Comparison of ENCODE assay signal across 10 cellular contexts in the genomic region with DNA sequence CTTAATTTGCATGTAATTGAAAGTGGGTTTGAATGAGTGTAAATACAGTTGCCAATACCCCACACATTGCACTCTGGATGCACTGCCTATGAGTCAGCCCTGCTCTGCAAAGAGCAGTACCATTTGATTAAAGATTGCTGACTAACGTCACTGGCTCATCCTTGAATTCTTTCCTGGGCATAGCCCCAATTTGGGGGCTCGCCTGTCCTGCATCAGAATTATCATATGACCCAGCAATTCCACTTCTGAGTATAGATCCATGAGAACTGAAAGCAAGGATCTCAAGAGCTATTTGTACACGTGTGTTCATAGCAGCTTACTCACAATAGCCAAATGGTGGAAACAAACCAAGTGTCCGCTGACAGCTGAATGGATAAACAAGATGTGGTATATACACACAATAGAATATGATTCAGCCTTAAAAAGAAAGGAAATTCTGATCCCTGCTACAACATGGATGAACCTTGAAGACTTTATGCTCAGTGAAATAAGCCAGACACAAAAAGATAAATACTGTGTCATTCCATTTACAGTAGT. TPM values are rescaled to one million over a fixed set of nuclear protein-coding genes. Genes with fewer than 3 reads are reported as not detected.
A peak's percentile ranks its signal among the peaks of the same experiment; 100 is the strongest.
DNase-seq lines count a peak whose midpoint lies in the region; FAIRE-seq and TF ChIP-seq lines count a peak whose summit lies in the region.
"Had no signal": no experiment of that assay in that cellular context is flagged by ENCODE, and none has a peak within 500 bp of the region (broad histone marks: within the 10 kb centered on the region; RNA-seq: fewer than 3 reads in every experiment).

No MANE protein-coding gene starts in this region.

- H3K4me3 ChIP-seq in bronchial epithelial cell (ENCODE audit: low read depth, low read length): no peak overlapping the region
- H3K4me3 ChIP-seq in effector memory CD4-positive, alpha-beta T cell (ENCODE audit: insufficient read depth, low read depth, low read length, poor library complexity, severe bottlenecking): no peak overlapping the region
- H3K4me3 ChIP-seq: esophagus squamous epithelium had no signal

- no peak for TF ChIP-seq CTCF in bronchial epithelial cell (IDR thresholded peaks at IDR 0.05; ENCODE audit: insufficient read depth, low read length, severe bottlenecking)

- no peaks in the 10 kb centered on the region for H3K4me1 ChIP-seq in effector memory CD4-positive, alpha-beta T cell (ENCODE audit: control insufficient read depth, insufficient read depth, low read length, poor library complexity, severe bottlenecking)

- DNase-seq in AG20443 (ENCODE audit: low spot score) (peak; percentile 72), HTR-8/SVneo (ENCODE audit: insufficient read length, low spot score) (peak; percentile 44), bronchial epithelial cell (ENCODE audit: low read depth) (peak; percentile 79), non-pigmented ciliary epithelial cell (ENCODE audit: low read depth) (peak; percentile 67), posterior cingulate gyrus (no peak), ureter (ENCODE audit: low spot score) (no peak)
- DNase-seq in effector memory CD4-positive, alpha-beta T cell: no peak
- DNase-seq in activated CD8-positive, alpha-beta memory T cell treated with anti-CD3 and anti-CD28 coated beads for 24 hours: no peak
- DNase-seq: esophagus squamous epithelium, SW 1271 had no signal

- H3K36me3 ChIP-seq in bronchial epithelial cell (ENCODE audit: control insufficient read depth, insufficient read depth, low read length): no peaks in the 10 kb centered on the region
- no peaks in the 10 kb centered on the region for H3K36me3 ChIP-seq in effector memory CD4-positive, alpha-beta T cell (ENCODE audit: control insufficient read depth, insufficient read depth, low read length)
- H3K36me3 ChIP-seq: esophagus squamous epithelium had no signal

- FAIRE-seq in HTR-8/SVneo (lab: Jason Lieb, UNC) (peak; percentile 90), bronchial epithelial cell (lab: Jason Lieb, UNC) (no peak)

- intact Hi-C loops in posterior cingulate gyrus (cut with DNase I): no loop called here

- no peak overlapping the region for H3K27ac ChIP-seq in effector memory CD4-positive, alpha-beta T cell (ENCODE audit: insufficient read depth, low read length, poor library complexity, severe bottlenecking)

- no peaks in the 10 kb centered on the region for H3K27me3 ChIP-seq in bronchial epithelial cell (ENCODE audit: control insufficient read depth, insufficient read depth, low read length)
- no peaks in the 10 kb centered on the region for H3K27me3 ChIP-seq in effector memory CD4-positive, alpha-beta T cell (replicated peaks; ENCODE audit: control insufficient read depth, insufficient read depth, low read length, poor library complexity, severe bottlenecking)
- H3K27me3 ChIP-seq: esophagus squamous epithelium had no signal

- no peaks in the 10 kb centered on the region for H3K9me3 ChIP-seq in effector memory CD4-positive, alpha-beta T cell (ENCODE audit: control insufficient read depth, low read length)

RNA-seq across cellular contexts. Expression of a gene that starts 36.3 kb away (rescaled TPM):
- 0.13 and 0.26 TPM in 2 replicates for total RNA-seq in bronchial epithelial cell
- total RNA-seq in ureter: 1.3 TPM

RNA-seq across cellular contexts. Expression of a gene that starts 50.8 kb away (rescaled TPM):
- total RNA-seq in bronchial epithelial cell (47.9 and 58.4 TPM in 2 replicates), ureter (33.5 TPM)

Comparison
In these comparisons a context has a peak if more than half of its experiments do, and no peak if none do; other contexts are left out.
1. DNase-seq: peak in AG20443 (single experiment), HTR-8/SVneo (single experiment), bronchial epithelial cell (single experiment) and non-pigmented ciliary epithelial cell (single experiment); none in posterior cingulate gyrus (0 of 10), effector memory CD4-positive, alpha-beta T cell (0 of 3), ureter (single experiment) and activated CD8-positive, alpha-beta memory T cell treated with anti-CD3 and anti-CD28 coated beads for 24 hours (single experiment).